ENCODE assay signal across 13 cellular contexts in the genomic region with DNA sequence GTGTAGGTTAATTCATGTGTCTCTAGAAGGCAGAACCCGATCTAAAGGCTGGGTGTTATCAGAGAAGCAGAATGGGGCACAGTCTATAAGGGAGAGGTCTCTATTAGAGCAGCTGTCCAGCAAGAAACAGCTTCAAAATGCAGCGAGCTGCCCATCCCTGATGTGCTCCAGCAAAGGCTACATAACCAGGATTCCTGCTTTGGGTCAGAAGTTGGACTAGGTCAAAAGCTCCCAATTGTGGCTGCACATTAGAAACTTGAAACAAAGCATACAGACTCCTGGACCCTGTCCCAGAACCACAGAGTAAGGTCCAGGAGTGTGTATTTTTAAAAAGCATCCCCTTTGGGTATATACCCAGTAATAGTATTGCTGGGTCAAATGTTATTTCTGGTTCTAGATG.
DNase-seq lines count a peak whose midpoint lies in the region; ATAC-seq and TF ChIP-seq lines count a peak whose summit lies in the region.
"Had no signal": no experiment of that assay in that cellular context is flagged by ENCODE, and none has a peak within 500 bp of the region (broad histone marks: within the 10 kb centered on the region; RNA-seq: fewer than 3 reads in every experiment).

No MANE protein-coding gene starts in this region.

- TF ChIP-seq CTCF in AG09319 (IDR thresholded peaks at IDR 0.05; ENCODE audit: low read depth, low read length) = no peak
- TF ChIP-seq CTCF in chondrocyte (IDR thresholded peaks at IDR 0.05) = no peak
- TF ChIP-seq CTCF in natural killer cell (IDR thresholded peaks at IDR 0.05) = no peak
- no peak for TF ChIP-seq CTCF in HFFc6 (IDR thresholded peaks at IDR 0.05)

- peak; percentile 44 for DNase-seq in AG09319 (ENCODE audit: extremely low read depth, low read depth)
- DNase-seq in chondrocyte (ENCODE audit: low spot score) = no peak
- DNase-seq in natural killer cell = no peak
- DNase-seq in HFFc6 = no peak
- DNase-seq in amniotic stem cell (lab: John Stamatoyannopoulos, UW) = no peak
- DNase-seq in dedifferentiated amniotic fluid mesenchymal stem cell (ENCODE audit: extremely low spot score) = no peak
- DNase-seq in NOMO-1 (lab: John Stamatoyannopoulos, UW; ENCODE audit: unreplicated experiment in 2 of 2) = no peak
- DNase-seq: caudate nucleus, kidney glomerular epithelial cell, NCI-H1694, NCI-H82, occipital lobe had no signal

- peak overlapping the region in 3 of 4 donors; percentile 15 to 82 (median 76) for H3K4me3 Mint-ChIP-seq in IgD-negative memory B cell
- no peak overlapping the region for H3K4me3 Mint-ChIP-seq in chondrocyte (ENCODE audit: unreplicated experiment)
- H3K4me3 Mint-ChIP-seq in natural killer cell = peak overlapping the region; percentile 78
- no peak overlapping the region for H3K4me3 Mint-ChIP-seq in HFFc6

- H3K27ac Mint-ChIP-seq in IgD-negative memory B cell (peak overlapping the region; percentile 86 to 95 (median 92)), chondrocyte (ENCODE audit: unreplicated experiment) (peak overlapping the region; percentile 71), natural killer cell (peak overlapping the region; percentile 91 to 96), HFFc6 (no peak overlapping the region)

- H3K9me3 Mint-ChIP-seq in IgD-negative memory B cell (no peaks in the 10 kb centered on the region), chondrocyte (ENCODE audit: low read depth) (no peaks in the 10 kb centered on the region), natural killer cell (no peaks in the 10 kb centered on the region), HFFc6 (no peaks in the 10 kb centered on the region)

- intact Hi-C loops in natural killer cell (cut with micrococcal nuclease) = no loop called here

- peaks cover 2% of the 10 kb centered on the region for H3K27me3 Mint-ChIP-seq in IgD-negative memory B cell
- no peaks in the 10 kb centered on the region for H3K27me3 Mint-ChIP-seq in chondrocyte (ENCODE audit: low read depth)
- no peaks in the 10 kb centered on the region for H3K27me3 Mint-ChIP-seq in natural killer cell (ENCODE audit: low read depth in 2 of 2)
- peaks cover 2% of the 10 kb centered on the region; the same call in 1 of the 2 replicates for H3K27me3 Mint-ChIP-seq in HFFc6 (ENCODE audit: insufficient read depth)

- H3K36me3 Mint-ChIP-seq in IgD-negative memory B cell = peaks cover 11% of the 10 kb centered on the region
- no peaks in the 10 kb centered on the region for H3K36me3 Mint-ChIP-seq in chondrocyte (ENCODE audit: low read depth)
- peaks cover 7% of the 10 kb centered on the region for H3K36me3 Mint-ChIP-seq in natural killer cell
- H3K36me3 Mint-ChIP-seq in HFFc6 (ENCODE audit: low read depth) = no peaks in the 10 kb centered on the region

- no peak for ATAC-seq in natural killer cell

- H3K4me1 Mint-ChIP-seq in IgD-negative memory B cell (peaks cover 48 to 84% (median 80%) of the 10 kb centered on the region in 3 donors), chondrocyte (ENCODE audit: low read depth) (peaks cover 71% of the 10 kb centered on the region), natural killer cell (peaks cover 91 to 93% of the 10 kb centered on the region in 2 donors), HFFc6 (ENCODE audit: low read depth) (peaks cover 37% of the 10 kb centered on the region)

Comparison
In these comparisons a context has a peak if more than half of its experiments do, and no peak if none do; other contexts are left out.
1. H3K4me3 Mint-ChIP-seq: peak in IgD-negative memory B cell (3 of 4) and natural killer cell (single experiment); none in chondrocyte (single experiment) and HFFc6 (single experiment).